In the genomic region with DNA sequence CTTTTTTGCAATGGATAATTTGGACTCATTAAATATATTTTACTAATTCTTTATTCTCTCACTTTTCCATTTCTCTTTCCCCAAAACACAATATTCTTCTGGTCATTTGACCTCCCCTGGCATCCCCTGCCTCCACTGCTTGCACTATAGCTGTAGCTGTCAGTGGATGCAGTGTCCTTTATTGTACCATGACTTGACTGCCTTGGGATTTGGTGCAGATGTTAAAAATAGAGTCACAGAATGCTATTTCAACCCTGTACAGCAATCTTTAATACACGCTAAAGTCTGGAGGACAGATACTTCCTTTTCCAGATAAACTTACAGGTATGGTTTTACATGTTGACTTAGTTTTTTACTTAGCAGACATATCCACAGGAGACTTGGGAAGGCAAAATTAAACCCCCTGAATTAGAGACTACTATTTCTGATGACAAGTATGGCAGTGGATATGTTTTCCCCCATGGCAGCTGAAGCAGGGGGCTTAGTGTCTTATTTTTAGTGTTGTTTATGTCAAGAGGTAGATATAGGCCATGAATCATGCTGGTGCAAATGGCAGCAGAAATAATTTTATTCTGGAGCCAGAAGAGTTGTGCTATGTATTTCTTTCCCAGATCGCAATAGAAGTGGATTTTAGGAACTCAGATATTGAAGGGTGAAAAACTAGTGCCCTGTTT, we compare ENCODE assay signal across 20 cellular contexts.
"Had no signal": no experiment of that assay in that cellular context is flagged by ENCODE, and none has a peak within 500 bp of the region (broad histone marks: within the 10 kb centered on the region; RNA-seq: fewer than 3 reads in every experiment).

No MANE protein-coding gene starts in this region.

- DNase-seq: activated CD4-positive, alpha-beta T cell treated with anti-CD3 and anti-CD28 coated beads for 48 hours; activated CD4-positive, alpha-beta T cell treated with anti-CD3 and anti-CD28 coated beads, Interleukin-2, amount 50 U/mL, for 48 hours; activated CD4-positive, CD25-positive, alpha-beta regulatory T cell treated with anti-CD3 and anti-CD28 coated beads, Interleukin-2, amount 50 U/mL, for 72 hours; activated CD8-positive, alpha-beta memory T cell treated with anti-CD3 and anti-CD28 coated beads, Interleukin-2, amount 10 ng/mL, durations not matched to agents 7 days and 5 days; activated effector memory CD4-positive, alpha-beta T cell treated with Interleukin-2 at 50 U/mL for 16 hours; activated naive CD4-positive, alpha-beta T cell; activated T-cell treated with anti-CD3 and anti-CD28 coated beads, Interleukin-2, amount 50 U/mL, for 24 hours; IMR-90; NCI-H1105 treated with DMSO at 0.1 percent for 48 hours; NCI-H1436 treated with DMSO at 0.1 percent for 48 hours; NCI-H187 treated with DMSO at 0.1 percent for 48 hours; NCI-H2081 treated with DMSO at 0.1 percent for 48 hours; NCI-H446; NCI-H524; Peyer's patch; SIG-M5; T-helper 17 cell; T-helper 9 cell had no signal

- H3K4me3 ChIP-seq: Peyer's patch had no signal

- ATAC-seq: activated CD8-positive, alpha-beta memory T cell treated with anti-CD3 and anti-CD28 coated beads, Interleukin-2, amount 10 ng/mL, durations not matched to agents 7 days and 5 days; T-helper 17 cell; WTC11 had no signal

- H3K27me3 ChIP-seq: Peyer's patch had no signal

- H3K4me1 ChIP-seq: Peyer's patch had no signal

- H3K36me3 ChIP-seq: Peyer's patch had no signal

- H3K27ac ChIP-seq: Peyer's patch, RWPE1 had no signal

- H3K9me3 ChIP-seq: Peyer's patch had no signal
